In genomic region chr2:179558010-179558911, GRCh38 we compare ENCODE assay signal across 15 cellular contexts.
DNase-seq lines count a peak whose midpoint lies in the region; ATAC-seq and TF ChIP-seq lines count a peak whose summit lies in the region.
"Had no signal": no experiment of that assay in that cellular context is flagged by ENCODE, and none has a peak within 500 bp of the region (broad histone marks: within the 10 kb centered on the region; RNA-seq: fewer than 3 reads in every experiment).

No MANE protein-coding gene starts in this region.

- H3K9me3 Mint-ChIP-seq in osteocyte (ENCODE audit: unreplicated experiment) = no peaks in the 10 kb centered on the region
- H3K9me3 Mint-ChIP-seq: activated CD4-positive, alpha-beta T cell treated with anti-CD3 and anti-CD28 coated beads, Interleukin-2, amount 10 ng/mL, durations not matched to agents 7 days and 5 days had no signal

- H3K4me3 ChIP-seq in HAP-1 = peak overlapping the region; percentile 33
- H3K4me3 ChIP-seq: Peyer's patch had no signal

- H3K27ac Mint-ChIP-seq in osteocyte (ENCODE audit: unreplicated experiment) = peak overlapping the region; percentile 41
- H3K27ac Mint-ChIP-seq: activated CD4-positive, alpha-beta T cell treated with anti-CD3 and anti-CD28 coated beads, Interleukin-2, amount 10 ng/mL, durations not matched to agents 7 days and 5 days; endodermal cell had no signal

- no peak for ATAC-seq in sciatic nerve

- H3K9me3 ChIP-seq in HAP-1 = no peaks in the 10 kb centered on the region
- H3K9me3 ChIP-seq: Caco-2, Peyer's patch had no signal

- no peaks in the 10 kb centered on the region for H3K36me3 ChIP-seq in HAP-1 (replicated peaks)
- H3K36me3 ChIP-seq: Peyer's patch had no signal

- in situ Hi-C loops in HAP-1 (cut with MboI; ENCODE audit: low sequenced_read_pairs) = no loop called here

- intact Hi-C loops in sciatic nerve (cut with DNase I) = no loop called here

- no peaks in the 10 kb centered on the region for H3K27me3 ChIP-seq in HAP-1 (ENCODE audit: low read depth)
- H3K27me3 ChIP-seq: Peyer's patch had no signal

- no peak for TF ChIP-seq CTCF in osteocyte (IDR thresholded peaks at IDR 0.05)

- peaks cover 19% of the 10 kb centered on the region for H3K4me1 Mint-ChIP-seq in osteocyte (ENCODE audit: unreplicated experiment)
- H3K4me1 Mint-ChIP-seq: activated CD4-positive, alpha-beta T cell treated with anti-CD3 and anti-CD28 coated beads, Interleukin-2, amount 10 ng/mL, durations not matched to agents 7 days and 5 days had no signal

- H3K4me1 ChIP-seq in HAP-1 = peaks cover 79% of the 10 kb centered on the region

- no peak overlapping the region for H3K4me3 Mint-ChIP-seq in osteocyte (ENCODE audit: unreplicated experiment)
- H3K4me3 Mint-ChIP-seq: activated CD4-positive, alpha-beta T cell treated with anti-CD3 and anti-CD28 coated beads, Interleukin-2, amount 10 ng/mL, durations not matched to agents 7 days and 5 days; endodermal cell had no signal

- no peaks in the 10 kb centered on the region for H3K27me3 Mint-ChIP-seq in osteocyte (ENCODE audit: unreplicated experiment)

- DNase-seq in HAP-1 (ENCODE audit: low spot score in 2 of 2) (peak; percentile 80 to 99), NCI-H69 (lab: John Stamatoyannopoulos, UW) (peak; percentile 73), kidney glomerular epithelial cell (lab: John Stamatoyannopoulos, UW) (peak; percentile 30), osteocyte (ENCODE audit: extremely low spot score, unreplicated experiment) (no peak), T1000 (lab: John Stamatoyannopoulos, UW) (no peak), retina (no peak), sciatic nerve (ENCODE audit: low spot score) (no peak)
- no peak for DNase-seq in activated effector memory CD4-positive, alpha-beta T cell treated with anti-CD3 and anti-CD28 coated beads, Interleukin-2, amount 50 U/mL, for 16 hours
- DNase-seq: activated CD4-positive, alpha-beta T cell treated with anti-CD3 and anti-CD28 coated beads, Interleukin-2, amount 10 ng/mL, durations not matched to agents 7 days and 5 days; AML-193; Caco-2; endodermal cell; HCEC 1CT; hippocampal formation; Peyer's patch had no signal

- no peaks in the 10 kb centered on the region for H3K36me3 Mint-ChIP-seq in osteocyte (ENCODE audit: unreplicated experiment)

Comparison
In these comparisons a context has a peak if more than half of its experiments do, and no peak if none do; other contexts are left out.
1. DNase-seq: peak in HAP-1 (2 of 2), NCI-H69 (single experiment) and kidney glomerular epithelial cell (single experiment); none in osteocyte (single experiment), T1000 (single experiment), retina (single experiment), sciatic nerve (single experiment) and activated effector memory CD4-positive, alpha-beta T cell treated with anti-CD3 and anti-CD28 coated beads, Interleukin-2, amount 50 U/mL, for 16 hours (single experiment).